Comparison of ENCODE assay signal across 31 cellular contexts in the genomic region with DNA sequence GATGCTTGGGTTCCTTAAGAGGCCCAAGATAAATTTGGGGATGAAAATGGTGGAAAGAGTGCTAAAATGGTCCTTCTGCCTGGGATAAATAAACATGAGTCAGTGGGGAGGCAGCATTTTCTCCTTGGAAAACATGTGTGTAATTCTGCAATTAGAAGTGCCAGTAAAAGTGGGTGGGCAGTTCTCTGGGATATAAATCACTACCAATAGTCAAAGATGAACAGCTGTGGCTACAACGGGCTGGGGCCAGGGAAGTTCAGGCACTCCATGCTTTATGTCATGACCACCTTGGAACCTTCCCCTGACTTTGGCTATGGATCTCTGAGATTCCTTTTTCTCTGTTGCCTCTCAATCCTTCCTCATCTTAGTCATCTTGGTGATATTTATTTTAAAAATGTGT.
"Had no signal": no experiment of that assay in that cellular context is flagged by ENCODE, and none has a peak within 500 bp of the region (broad histone marks: within the 10 kb centered on the region; RNA-seq: fewer than 3 reads in every experiment).

No MANE protein-coding gene starts in this region.

- H3K4me2 ChIP-seq: neural progenitor cell, smooth muscle cell had no signal

- H3K4me1 ChIP-seq: parathyroid adenoma, sigmoid colon, suprapubic skin, testis, transverse colon, uterus had no signal

- H3K9me3 ChIP-seq: ovary, psoas muscle, right lobe of liver, sigmoid colon, spleen, suprapubic skin, testis, tibial artery, transverse colon, upper lobe of right lung, uterus had no signal

- H3K4me3 Mint-ChIP-seq: natural killer cell; nephron; neural progenitor cell; stimulated activated memory B cell treated with anti-CD40 and anti-IgM and Interleukin-4, amounts not matched to agents 10 μg/mL and 1 μg/mL and 100 μg/mL, for 72 hours; stimulated activated naive CD8-positive, alpha-beta T cell treated with anti-CD3 and anti-CD28 coated beads, Interleukin-15, amount 100 ng/mL, for 72 hours; type B pancreatic cell had no signal

- H3K36me3 Mint-ChIP-seq: natural killer cell; neural progenitor cell; stimulated activated memory B cell treated with anti-CD40 and anti-IgM and Interleukin-4, amounts not matched to agents 10 μg/mL and 1 μg/mL and 100 μg/mL, for 72 hours; type B pancreatic cell had no signal

- H3K36me3 ChIP-seq: neural progenitor cell, ovary, right lobe of liver, sigmoid colon, spleen, suprapubic skin, tibial artery, transverse colon, upper lobe of right lung, uterus had no signal

- H3K4me1 Mint-ChIP-seq: stimulated activated naive CD8-positive, alpha-beta T cell treated with anti-CD3 and anti-CD28 coated beads, Interleukin-15, amount 100 ng/mL, for 72 hours had no signal

- H3K4me3 ChIP-seq: neural progenitor cell, ovary, psoas muscle, right lobe of liver, sigmoid colon, skin epidermis, smooth muscle cell, spleen, suprapubic skin, testis, tibial artery, transverse colon, upper lobe of right lung, uterus had no signal

- H3K9me3 Mint-ChIP-seq: natural killer cell; neural progenitor cell; stimulated activated memory B cell treated with anti-CD40 and anti-IgM and Interleukin-4, amounts not matched to agents 10 μg/mL and 1 μg/mL and 100 μg/mL, for 72 hours; type B pancreatic cell had no signal

- H3K27ac Mint-ChIP-seq: natural killer cell; neural progenitor cell; progenitor cell of endocrine pancreas; stimulated activated memory B cell treated with anti-CD40 and anti-IgM and Interleukin-4, amounts not matched to agents 10 μg/mL and 1 μg/mL and 100 μg/mL, for 72 hours; stimulated activated naive CD8-positive, alpha-beta T cell treated with anti-CD3 and anti-CD28 coated beads, Interleukin-15, amount 100 ng/mL, for 72 hours; type B pancreatic cell had no signal

- DNase-seq: natural killer cell; occipital lobe; ovary; psoas muscle; right cardiac atrium; right lobe of liver; sigmoid colon; spleen; stimulated activated CD4-positive, alpha-beta T cell treated with anti-CD3 and anti-CD28 coated beads, Interleukin-12 subunit alpha, Interleukin-12 subunit beta, amount 100 ng/mL, for 4 hours; stimulated activated CD4-positive, alpha-beta T cell treated with anti-CD3 and anti-CD28 coated beads, Interleukin-1b, Interleukin-23, amount 100 ng/mL, for 48 hours; stimulated activated CD4-positive, alpha-beta T cell treated with anti-CD3 and anti-CD28 coated beads, Interleukin-4, amount 100 ng/mL, for 1 hour; stimulated activated CD4-positive, alpha-beta T cell treated with anti-CD3 and anti-CD28 coated beads, Interleukin-4, amount 100 ng/mL, for 4 hours; stimulated activated CD8-positive, alpha-beta memory T cell treated with anti-CD3 and anti-CD28 coated beads, Interleukin-4, amount 100 ng/mL, for 48 hours; stimulated activated naive CD4-positive, alpha-beta T cell; stimulated activated naive CD8-positive, alpha-beta T cell treated with anti-CD3 and anti-CD28 coated beads, Interleukin-15, amount 100 ng/mL, for 72 hours; stimulated activated naive CD8-positive, alpha-beta T cell treated with anti-CD3 and anti-CD28 coated beads, Interleukin-15, Interleukin-2, amounts not matched to agents 100 U/mL and 50 U/mL, for 24 hours; substantia nigra; testis; tibial artery; transverse colon; upper lobe of right lung; uterus had no signal

- H3K27ac ChIP-seq: neural progenitor cell, ovary, parathyroid adenoma, psoas muscle, right lobe of liver, sigmoid colon, skin epidermis, spleen, suprapubic skin, testis, tibial artery, transverse colon, upper lobe of right lung, uterus had no signal

- H2AFZ ChIP-seq: neural progenitor cell, parathyroid adenoma had no signal

- H3K27me3 ChIP-seq: neural progenitor cell, ovary, sigmoid colon, suprapubic skin, testis, transverse colon, upper lobe of right lung, uterus had no signal

- H3K79me2 ChIP-seq: parathyroid adenoma had no signal

- H3K27me3 Mint-ChIP-seq: stimulated activated memory B cell treated with anti-CD40 and anti-IgM and Interleukin-4, amounts not matched to agents 10 μg/mL and 1 μg/mL and 100 μg/mL, for 72 hours had no signal

- H3K9ac ChIP-seq: neural progenitor cell, parathyroid adenoma had no signal
